16 cellular contexts compared by ENCODE assay signal in the genomic region with DNA sequence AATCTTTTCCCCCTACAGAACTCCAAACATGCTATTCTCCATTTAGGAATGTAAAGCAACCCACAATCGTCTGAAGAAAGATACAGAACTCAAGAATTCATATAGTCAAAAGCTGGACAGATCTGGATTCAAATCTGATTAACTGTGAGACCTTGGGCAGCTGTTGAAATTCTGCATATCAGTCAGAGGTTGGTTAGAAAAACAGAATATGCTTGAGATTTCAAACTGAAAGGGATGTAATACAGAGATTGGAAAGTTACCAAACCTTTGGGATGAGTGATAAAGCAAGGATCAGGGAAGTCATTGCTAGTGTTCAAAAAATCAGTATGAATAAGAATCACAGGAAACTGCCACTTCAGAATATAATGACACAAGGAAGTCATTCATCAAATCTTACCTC.
DNase-seq lines count a peak whose midpoint lies in the region; ATAC-seq and TF ChIP-seq lines count a peak whose summit lies in the region.
"Had no signal": no experiment of that assay in that cellular context is flagged by ENCODE, and none has a peak within 500 bp of the region (broad histone marks: within the 10 kb centered on the region; RNA-seq: fewer than 3 reads in every experiment).

No MANE protein-coding gene starts in this region.

- H3K4me3 ChIP-seq in BLaER1 (no peak overlapping the region), adipocyte (ENCODE audit: low read length) (no peak overlapping the region), fibroblast of villous mesenchyme (ENCODE audit: low read depth, low read length) (no peak overlapping the region)
- H3K4me3 ChIP-seq: thoracic aorta had no signal

- H3K9ac ChIP-seq in BLaER1 (no peak overlapping the region), adipocyte (ENCODE audit: low read length) (no peak overlapping the region)

- H3K4me1 ChIP-seq in BLaER1 (peaks cover 28% of the 10 kb centered on the region), adipocyte (ENCODE audit: control insufficient read depth, insufficient read depth, low read length) (no peaks in the 10 kb centered on the region)
- H3K4me1 ChIP-seq: Caco-2 had no signal

- ATAC-seq in HG03175 (IDR thresholded peaks at IDR 0.05; ENCODE audit: unreplicated experiment) = no peak
- ATAC-seq: HepG2 had no signal

- H3K27me3 ChIP-seq in BLaER1 = no peaks in the 10 kb centered on the region
- H3K27me3 ChIP-seq in adipocyte (replicated peaks; ENCODE audit: control insufficient read depth, insufficient read depth, low read length) = no peaks in the 10 kb centered on the region

- DNase-seq in HT-29 (ENCODE audit: low spot score) (peak; percentile 5), adipocyte (ENCODE audit: low read depth) (peak; percentile 32), fibroblast of villous mesenchyme (ENCODE audit: low read depth) (peak; percentile 82), RWPE1 (ENCODE audit: low spot score) (no peak), HuH-7 (ENCODE audit: low spot score) (no peak), NOMO-1 (lab: John Stamatoyannopoulos, UW; ENCODE audit: unreplicated experiment in 2 of 2) (no peak)
- DNase-seq: activated effector memory CD4-positive, alpha-beta T cell treated with anti-CD3 and anti-CD28 coated beads, Interleukin-2, amount 50 U/mL, for 16 hours; Caco-2; MV-4-11; NK-92 treated with Interleukin-12 subunit alpha and Interleukin-12 subunit beta, amount 100 ng/mL, for 24 hours; stimulated activated CD4-positive, alpha-beta T cell treated with anti-CD3 and anti-CD28 coated beads, Interleukin-4, amount 100 ng/mL, for 4 hours; T-helper 9 cell had no signal

- peaks cover 9% of the 10 kb centered on the region; the same call in 1 of the 2 replicates for H3K9me3 ChIP-seq in BLaER1
- peaks cover 3% of the 10 kb centered on the region for H3K9me3 ChIP-seq in adipocyte (ENCODE audit: control insufficient read depth, low read length)
- H3K9me3 ChIP-seq: Caco-2 had no signal

- H3K27ac ChIP-seq in BLaER1 = no peak overlapping the region
- H3K27ac ChIP-seq in RWPE1 = no peak overlapping the region
- H3K27ac ChIP-seq: thoracic aorta had no signal

- H3K4me2 ChIP-seq in BLaER1 = 0 out of 2 replicates have a peak overlapping the region, but pooled peaks have one; percentile 3

- POLR2A ChIA-PET in RWPE1 (lab: Yijun Ruan, JAX; ENCODE audit: low non-redundant PET) = no interaction called here

- TF ChIP-seq CTCF in fibroblast of villous mesenchyme (IDR thresholded peaks at IDR 0.05; ENCODE audit: insufficient read depth, low read depth, low read length) (no peak), RWPE1 (conservative IDR thresholded peaks at IDR 0.05; ENCODE audit: low read depth) (no peak)

- no peaks in the 10 kb centered on the region for H3K36me3 ChIP-seq in BLaER1
- H3K36me3 ChIP-seq in adipocyte (ENCODE audit: control insufficient read depth, insufficient read depth, low read length, severe bottlenecking) = no peaks in the 10 kb centered on the region
- H3K36me3 ChIP-seq: thoracic aorta had no signal

- no peaks in the 10 kb centered on the region for H4K20me1 ChIP-seq in BLaER1

- CTCF ChIA-PET in RWPE1 (lab: Yijun Ruan, JAX) = no interaction called here

Comparison
In these comparisons a context has a peak if more than half of its experiments do, and no peak if none do; other contexts are left out.
1. DNase-seq: peak in HT-29 (single experiment), adipocyte (single experiment) and fibroblast of villous mesenchyme (single experiment); none in RWPE1 (single experiment), HuH-7 (single experiment) and NOMO-1 (0 of 2).